3 cellular contexts compared by ENCODE assay signal in genomic region chr16:57883480-57883879, GRCh38.
TF ChIP-seq lines count a peak whose summit lies in the region.

No MANE protein-coding gene starts in this region.

TF ChIP-seq in GM23338, 12 proteins besides CTCF, POLR2A, EP300 and RAD21 (continues in another document):
- TF ChIP-seq JUNB (IDR thresholded peaks at IDR 0.05; ENCODE audit: unreplicated experiment) (no peak), STAT1 (IDR thresholded peaks at IDR 0.05; ENCODE audit: unreplicated experiment) (no peak), ETS1 (IDR thresholded peaks at IDR 0.05) (no peak), ZNF331 (CRISPR knock-in tag; IDR thresholded peaks at IDR 0.05; ENCODE audit: low read depth) (no peak), ZNF462 (CRISPR knock-in tag; IDR thresholded peaks at IDR 0.05) (no peak)

TF ChIP-seq in K562, 482 proteins besides CTCF, POLR2A, EP300 and RAD21:
- TF ChIP-seq ZNF121 (CRISPR knock-in tag; conservative IDR thresholded peaks at IDR 0.05) (0 out of 2 replicates have a peak, but pooled peaks have one; percentile 11), ELF2 (CRISPR knock-in tag; IDR thresholded peaks at IDR 0.05) (no peak)

TF ChIP-seq in neural cell, 6 proteins besides CTCF, POLR2A, EP300 and RAD21:
- TF ChIP-seq EZH2 (IDR thresholded peaks at IDR 0.05; ENCODE audit: borderline replicate concordance, insufficient read depth, low read length, poor library complexity, severe bottlenecking) (no peak), MXI1 (conservative IDR thresholded peaks at IDR 0.05; ENCODE audit: poor library complexity, severe bottlenecking) (no peak), SMC3 (conservative IDR thresholded peaks at IDR 0.05; ENCODE audit: poor library complexity) (no peak), POLR2AphosphoS5 (IDR thresholded peaks at IDR 0.05) (no peak), TAF1 (IDR thresholded peaks at IDR 0.05; ENCODE audit: low read depth) (no peak)
- TF ChIP-seq, protein P1, sequence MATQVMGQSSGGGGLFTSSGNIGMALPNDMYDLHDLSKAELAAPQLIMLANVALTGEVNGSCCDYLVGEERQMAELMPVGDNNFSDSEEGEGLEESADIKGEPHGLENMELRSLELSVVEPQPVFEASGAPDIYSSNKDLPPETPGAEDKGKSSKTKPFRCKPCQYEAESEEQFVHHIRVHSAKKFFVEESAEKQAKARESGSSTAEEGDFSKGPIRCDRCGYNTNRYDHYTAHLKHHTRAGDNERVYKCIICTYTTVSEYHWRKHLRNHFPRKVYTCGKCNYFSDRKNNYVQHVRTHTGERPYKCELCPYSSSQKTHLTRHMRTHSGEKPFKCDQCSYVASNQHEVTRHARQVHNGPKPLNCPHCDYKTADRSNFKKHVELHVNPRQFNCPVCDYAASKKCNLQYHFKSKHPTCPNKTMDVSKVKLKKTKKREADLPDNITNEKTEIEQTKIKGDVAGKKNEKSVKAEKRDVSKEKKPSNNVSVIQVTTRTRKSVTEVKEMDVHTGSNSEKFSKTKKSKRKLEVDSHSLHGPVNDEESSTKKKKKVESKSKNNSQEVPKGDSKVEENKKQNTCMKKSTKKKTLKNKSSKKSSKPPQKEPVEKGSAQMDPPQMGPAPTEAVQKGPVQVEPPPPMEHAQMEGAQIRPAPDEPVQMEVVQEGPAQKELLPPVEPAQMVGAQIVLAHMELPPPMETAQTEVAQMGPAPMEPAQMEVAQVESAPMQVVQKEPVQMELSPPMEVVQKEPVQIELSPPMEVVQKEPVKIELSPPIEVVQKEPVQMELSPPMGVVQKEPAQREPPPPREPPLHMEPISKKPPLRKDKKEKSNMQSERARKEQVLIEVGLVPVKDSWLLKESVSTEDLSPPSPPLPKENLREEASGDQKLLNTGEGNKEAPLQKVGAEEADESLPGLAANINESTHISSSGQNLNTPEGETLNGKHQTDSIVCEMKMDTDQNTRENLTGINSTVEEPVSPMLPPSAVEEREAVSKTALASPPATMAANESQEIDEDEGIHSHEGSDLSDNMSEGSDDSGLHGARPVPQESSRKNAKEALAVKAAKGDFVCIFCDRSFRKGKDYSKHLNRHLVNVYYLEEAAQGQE (IDR thresholded peaks at IDR 0.05; ENCODE audit: borderline replicate concordance), result no peak
